1 cellular context compared by ENCODE assay signal in genomic region chr14:33545696-33546095, GRCh38.
TF ChIP-seq lines count a peak whose summit lies in the region.

No MANE protein-coding gene starts in this region.

TF ChIP-seq in GM12878, 131 proteins besides CTCF, POLR2A, EP300 and RAD21 (continued from another document):
- TF ChIP-seq MYB (IDR thresholded peaks at IDR 0.05; ENCODE audit: borderline replicate concordance, low read depth, low read length), result no peak
- no peak for TF ChIP-seq NR2F1 (conservative IDR thresholded peaks at IDR 0.05)
- TF ChIP-seq SIN3A (IDR thresholded peaks at IDR 0.05; ENCODE audit: low read depth, low read length), result no peak
